In genomic region chr19:19407640-19407933, GRCh38 we compare ENCODE assay signal across 1 cellular context.
TF ChIP-seq lines count a peak whose summit lies in the region.

No MANE protein-coding gene starts in this region.

TF ChIP-seq in HepG2, 621 proteins besides CTCF, POLR2A, EP300 and RAD21:
- TF ChIP-seq TOE1 (CRISPR knock-in tag; IDR thresholded peaks at IDR 0.05) (no peak), NCOA5 (CRISPR knock-in tag; IDR thresholded peaks at IDR 0.05) (no peak), TFDP2 (CRISPR knock-in tag; IDR thresholded peaks at IDR 0.05) (no peak), ZNF253 (CRISPR knock-in tag; IDR thresholded peaks at IDR 0.05; ENCODE audit: borderline replicate concordance) (no peak), MED8 (CRISPR knock-in tag; IDR thresholded peaks at IDR 0.05; ENCODE audit: insufficient replicate concordance) (no peak), ZNF646 (CRISPR knock-in tag; IDR thresholded peaks at IDR 0.05) (no peak), IRX3 (CRISPR knock-in tag; IDR thresholded peaks at IDR 0.05; ENCODE audit: borderline replicate concordance, low read depth) (no peak), CERS6 (CRISPR knock-in tag; IDR thresholded peaks at IDR 0.05) (no peak), ZNF572 (CRISPR knock-in tag; IDR thresholded peaks at IDR 0.05) (no peak), ZNF850 (CRISPR knock-in tag; conservative IDR thresholded peaks at IDR 0.05) (no peak), ZNF513 (CRISPR knock-in tag; conservative IDR thresholded peaks at IDR 0.05) (no peak), MIER3 (CRISPR knock-in tag; IDR thresholded peaks at IDR 0.05; ENCODE audit: borderline replicate concordance) (no peak), GABPA (IDR thresholded peaks at IDR 0.05; ENCODE audit: low read depth, low read length) (no peak), GABPA (CRISPR knock-in tag; IDR thresholded peaks at IDR 0.05; ENCODE audit: low read depth) (no peak), REST (IDR thresholded peaks at IDR 0.05; ENCODE audit: borderline replicate concordance in 1 of 2, low read depth in 1 of 2, low read length in 2 of 2) (no peak), MED13 (CRISPR knock-in tag; IDR thresholded peaks at IDR 0.05) (no peak), RERE (CRISPR knock-in tag; IDR thresholded peaks at IDR 0.05; ENCODE audit: low read depth) (no peak), NCOR1 (IDR thresholded peaks at IDR 0.05; ENCODE audit: borderline replicate concordance, low read length) (no peak)
